ENCODE assay signal across 19 cellular contexts in genomic region chr1:210144736-210145135, GRCh38.
"Had no signal": no experiment of that assay in that cellular context is flagged by ENCODE, and none has a peak within 500 bp of the region (broad histone marks: within the 10 kb centered on the region; RNA-seq: fewer than 3 reads in every experiment).

No MANE protein-coding gene starts in this region.

- H3K27ac ChIP-seq: epithelial cell of prostate, gastroesophageal sphincter, neutrophil, thyroid gland had no signal

- H3K27me3 ChIP-seq: gastroesophageal sphincter, neutrophil, thyroid gland had no signal

- H3K36me3 ChIP-seq: gastroesophageal sphincter, neutrophil, thyroid gland had no signal

- H3K9me3 ChIP-seq: gastroesophageal sphincter, neutrophil, thyroid gland had no signal

- H3K4me3 ChIP-seq: gastroesophageal sphincter, thyroid gland had no signal

- ATAC-seq: activated naive CD4-positive, alpha-beta T cell treated with anti-CD3 and anti-CD28 coated beads, Interleukin-2, amount 50 U/mL, for 72 hours; activated T-cell treated with anti-CD3 and anti-CD28 coated beads, Interleukin-2, amount 50 U/mL, for 4 hours; gastroesophageal sphincter; left ventricle myocardium superior; natural killer cell; stimulated activated effector memory CD8-positive, alpha-beta T cell treated with anti-CD3 and anti-CD28 coated beads, Interleukin-12 subunit alpha, Interleukin-12 subunit beta, amount 100 ng/mL, for 72 hours; T-helper 17 cell; WTC11 had no signal

- H3K4me1 ChIP-seq: gastroesophageal sphincter, thyroid gland had no signal

- DNase-seq: activated CD4-positive, alpha-beta memory T cell treated with anti-CD3 and anti-CD28 coated beads, Interleukin-2, amount 10 ng/mL, durations not matched to agents 7 days and 5 days; activated CD4-positive, alpha-beta T cell treated with anti-CD3 and anti-CD28 coated beads for 4 hours; activated gamma-delta T cell; activated T-cell treated with anti-CD3 and anti-CD28 coated beads, Interleukin-2, amount 50 U/mL, for 4 hours; amniotic stem cell; cortex of kidney; effector memory CD4-positive, alpha-beta T cell; islet precursor cell; left ventricle myocardium superior; mesenchymal stem cell; natural killer cell; T-helper 17 cell; thyroid gland had no signal
